23 cellular contexts compared by ENCODE assay signal in genomic region chr14:57314690-57315089, GRCh38.
"Had no signal": no experiment of that assay in that cellular context is flagged by ENCODE, and none has a peak within 500 bp of the region (broad histone marks: within the 10 kb centered on the region; RNA-seq: fewer than 3 reads in every experiment).

No MANE protein-coding gene starts in this region.

- FAIRE-seq: astrocyte, K562 had no signal

- H3K27me3 ChIP-seq: Peyer's patch, SJCRH30 had no signal

- H3K27ac ChIP-seq: Peyer's patch, RWPE1, SJCRH30 had no signal

- H3K4me1 Mint-ChIP-seq: brain, WTC11 had no signal

- H3K27ac Mint-ChIP-seq: activated naive CD4-positive, alpha-beta T cell treated with anti-CD3 and anti-CD28 coated beads for 36 hours; activated naive CD8-positive, alpha-beta T cell; brain; WTC11 had no signal

- DNase-seq: activated CD4-positive, CD25-positive, alpha-beta regulatory T cell treated with anti-CD3 and anti-CD28 coated beads, Interleukin-2, amount 50 U/mL, for 72 hours; activated gamma-delta T cell; amygdala; Karpas-422; MM.1S; NCI-H1105; NCI-H1436; NCI-H1694 treated with DMSO at 0.1 percent for 48 hours; NCI-H2081; NCI-H446; NCI-H524; Peyer's patch; Right ventricle myocardium superior; SJCRH30; SK-N-SH; T-helper 9 cell had no signal

- H3K9me3 Mint-ChIP-seq: brain, WTC11 had no signal

- H3K9me3 ChIP-seq: Peyer's patch, SJCRH30, SK-N-SH had no signal

- H3K4me1 ChIP-seq: Peyer's patch, SJCRH30 had no signal

- ATAC-seq: K562, WTC11 had no signal

- H3K4me3 Mint-ChIP-seq: activated naive CD4-positive, alpha-beta T cell treated with anti-CD3 and anti-CD28 coated beads for 36 hours; activated naive CD8-positive, alpha-beta T cell; brain; WTC11 had no signal

- H3K4me2 ChIP-seq: SK-N-SH had no signal

- H3K4me3 ChIP-seq: K562, Peyer's patch, SJCRH30 had no signal

- H3K9ac ChIP-seq: SK-N-SH had no signal

- H3K36me3 ChIP-seq: Peyer's patch, SJCRH30 had no signal

- H3K36me3 Mint-ChIP-seq: brain, WTC11 had no signal
